In genomic region chrX:48933757-48934156, GRCh38 we compare ENCODE assay signal across 1 cellular context.
A peak's percentile ranks its signal among the peaks of the same experiment; 100 is the strongest.
TF ChIP-seq lines count a peak whose summit lies in the region.

No MANE protein-coding gene starts in this region.

TF ChIP-seq in GM12878, 131 proteins besides CTCF, POLR2A, EP300 and RAD21:
- TF ChIP-seq IKZF1 (conservative IDR thresholded peaks at IDR 0.05) (peak; percentile 47), E4F1 (IDR thresholded peaks at IDR 0.05; ENCODE audit: borderline replicate concordance, partially characterized antibody) (no peak), BHLHE40 (IDR thresholded peaks at IDR 0.05; ENCODE audit: borderline replicate concordance in 1 of 2, low read depth in 2 of 2, low read length in 1 of 2) (0 out of 4 replicates have a peak, but pooled peaks of 1 of the 2 experiments have one; percentile 38), MXI1 (IDR thresholded peaks at IDR 0.05; ENCODE audit: low read depth, low read length) (peak; percentile 21; the same call in 1 of the 2 replicates), NBN (IDR thresholded peaks at IDR 0.05) (no peak), MTA3 (IDR thresholded peaks at IDR 0.05; ENCODE audit: borderline replicate concordance, low read length) (no peak), ZNF622 (IDR thresholded peaks at IDR 0.05) (no peak), SMC3 (IDR thresholded peaks at IDR 0.05; ENCODE audit: borderline replicate concordance, low read length) (peak; percentile 13; the same call in 1 of the 2 replicates), MLLT1 (IDR thresholded peaks at IDR 0.05) (0 out of 2 replicates have a peak, but pooled peaks have one; percentile 24), MEF2A (IDR thresholded peaks at IDR 0.05; ENCODE audit: insufficient read depth, low read depth, low read length) (no peak), NFIC (IDR thresholded peaks at IDR 0.05; ENCODE audit: low read depth, low read length) (0 out of 2 replicates have a peak, but pooled peaks have one; percentile 32), JUNB (IDR thresholded peaks at IDR 0.05) (peak; percentile 29; the same call in 1 of the 2 replicates), SPI1 (IDR thresholded peaks at IDR 0.05; ENCODE audit: borderline replicate concordance, insufficient read depth, low read depth, low read length) (peak; percentile 70), ZNF592 (IDR thresholded peaks at IDR 0.05) (no peak), CREM (IDR thresholded peaks at IDR 0.05; ENCODE audit: low read depth) (peak; percentile 27; the same call in 1 of the 2 replicates), RELB (IDR thresholded peaks at IDR 0.05; ENCODE audit: low read depth) (peak; percentile 21; the same call in 1 of the 2 replicates), IRF4 (IDR thresholded peaks at IDR 0.05; ENCODE audit: low read depth, low read length) (peak; percentile 80), ZNF24 (IDR thresholded peaks at IDR 0.05) (0 out of 2 replicates have a peak, but pooled peaks have one; percentile 5), IKZF2 (IDR thresholded peaks at IDR 0.05) (peak; percentile 54 to 65; a peak in 3 of 4 replicates), BMI1 (IDR thresholded peaks at IDR 0.05; ENCODE audit: borderline replicate concordance) (no peak), RUNX3 (IDR thresholded peaks at IDR 0.05; ENCODE audit: low read length) (peak; percentile 48), RCOR1 (conservative IDR thresholded peaks at IDR 0.05; ENCODE audit: low read depth, low read length) (no peak), MEF2B (IDR thresholded peaks at IDR 0.05; ENCODE audit: partially characterized antibody, poor library complexity, severe bottlenecking) (peak; percentile 62), ZNF687 (IDR thresholded peaks at IDR 0.05) (peak; percentile 86)
